In genomic region chr3:163422671-163423070, GRCh38 we compare ENCODE assay signal across 17 cellular contexts.
DNase-seq lines count a peak whose midpoint lies in the region; TF ChIP-seq lines count a peak whose summit lies in the region.
"Had no signal": no experiment of that assay in that cellular context is flagged by ENCODE, and none has a peak within 500 bp of the region (broad histone marks: within the 10 kb centered on the region; RNA-seq: fewer than 3 reads in every experiment).

No MANE protein-coding gene starts in this region.

- H3K4me1 ChIP-seq in neuronal stem cell (ENCODE audit: control insufficient read depth in 2 of 2, insufficient read depth in 1 of 2, low read depth in 1 of 2, low read length in 2 of 2) (no peaks in the 10 kb centered on the region), trophoblast cell (ENCODE audit: control insufficient read depth in 1 of 2, insufficient read depth in 2 of 2, low read length in 2 of 2) (no peaks in the 10 kb centered on the region)

- H2AK5ac ChIP-seq in neuronal stem cell (ENCODE audit: low read depth, low read length) (no peak overlapping the region), trophoblast cell (ENCODE audit: low read length) (no peak overlapping the region)

- H2AFZ ChIP-seq in neuronal stem cell (ENCODE audit: low read length) (no peak overlapping the region), trophoblast cell (ENCODE audit: insufficient read depth, low read length, poor library complexity) (no peak overlapping the region)

- WGBS in neuronal stem cell (ENCODE audit: extremely low coverage in 2 of 2, insufficient read length in 2 of 2, insufficient replicate concordance in 1 of 2), 2 donors = no CpG with 5 or more reads among the region's 3 CpGs
- no CpG with 5 or more reads among the region's 3 CpGs for WGBS in trophoblast cell (ENCODE audit: extremely low coverage, insufficient coverage, insufficient read length)

- H4K12ac ChIP-seq in trophoblast cell (ENCODE audit: low read depth, low read length) = no peak overlapping the region

- H2BK5ac ChIP-seq in neuronal stem cell (ENCODE audit: low read length) = no peak overlapping the region
- H2BK5ac ChIP-seq in trophoblast cell (ENCODE audit: low read depth, low read length, poor library complexity) = no peak overlapping the region

- no peaks in the 10 kb centered on the region for H3K79me2 ChIP-seq in trophoblast cell (ENCODE audit: control insufficient read depth, insufficient read depth, low read length, poor library complexity)

- H2BK12ac ChIP-seq in neuronal stem cell (ENCODE audit: low read length) (no peak overlapping the region), trophoblast cell (ENCODE audit: low read length) (no peak overlapping the region)

- H3K4ac ChIP-seq in neuronal stem cell (ENCODE audit: low read length) (no peak overlapping the region), trophoblast cell (ENCODE audit: low read depth, low read length) (no peak overlapping the region)

- DNase-seq in Daoy (ENCODE audit: low read depth) (peak; percentile 4), M059J (ENCODE audit: low read depth) (peak; percentile 10), WERI-Rb-1 (peak; percentile 9), neuronal stem cell (ENCODE audit: low spot score) (no peak), NCI-H526 (lab: John Stamatoyannopoulos, UW) (no peak), trophoblast cell (no peak), KG1 (lab: John Stamatoyannopoulos, UW) (no peak)
- DNase-seq: C1 segment of cervical spinal cord; Calu3; CD4-positive, alpha-beta T cell; DMS 273 treated with DMSO at 0.1 percent for 48 hours; DMS79; GDM1; GOT3; HCEC 1CT; HFFc6; IMR-90 had no signal

- H2BK120ac ChIP-seq in neuronal stem cell (ENCODE audit: low read depth, low read length) = no peak overlapping the region
- no peak overlapping the region for H2BK120ac ChIP-seq in trophoblast cell (ENCODE audit: insufficient read depth, low read length, poor library complexity)

- H4K8ac ChIP-seq in neuronal stem cell (ENCODE audit: low read depth, low read length) = no peak overlapping the region
- no peak overlapping the region for H4K8ac ChIP-seq in trophoblast cell (ENCODE audit: low read depth, low read length)

- no peak overlapping the region for H3K14ac ChIP-seq in neuronal stem cell (ENCODE audit: low read length)
- no peak overlapping the region for H3K14ac ChIP-seq in trophoblast cell (ENCODE audit: low read length)

- H2BK15ac ChIP-seq in neuronal stem cell (ENCODE audit: low read length) = no peak overlapping the region

- H3K79me1 ChIP-seq in neuronal stem cell (ENCODE audit: low read depth, low read length) = no peaks in the 10 kb centered on the region
- no peaks in the 10 kb centered on the region for H3K79me1 ChIP-seq in trophoblast cell (ENCODE audit: low read length)

- H3K23ac ChIP-seq in neuronal stem cell (ENCODE audit: low read depth, low read length, poor library complexity) = no peak overlapping the region
- no peak overlapping the region for H3K23ac ChIP-seq in trophoblast cell (ENCODE audit: low read length)

- H3K36me3 ChIP-seq in WERI-Rb-1 (no peaks in the 10 kb centered on the region), neuronal stem cell (replicated peaks in 1 of 2; ENCODE audit: control insufficient read depth in 2 of 2, insufficient read depth in 2 of 2, low read length in 2 of 2) (no peaks in the 10 kb centered on the region), trophoblast cell (ENCODE audit: control insufficient read depth in 1 of 2, insufficient read depth in 2 of 2, low read length in 2 of 2) (no peaks in the 10 kb centered on the region)

- no peaks in the 10 kb centered on the region for H3K27me3 ChIP-seq in WERI-Rb-1 (ENCODE audit: insufficient read depth, low read depth, severe bottlenecking)
- H3K27me3 ChIP-seq in neuronal stem cell (ENCODE audit: control insufficient read depth in 3 of 3, insufficient read depth in 3 of 3, low read depth in 1 of 3, low read length in 3 of 3) = no peaks in the 10 kb centered on the region
- H3K27me3 ChIP-seq in trophoblast cell (ENCODE audit: insufficient read depth, low read length) = no peaks in the 10 kb centered on the region

- H3K4me3 ChIP-seq in WERI-Rb-1 (ENCODE audit: low read depth, low read length) = no peak overlapping the region
- no peak overlapping the region for H3K4me3 ChIP-seq in neuronal stem cell (ENCODE audit: low read length in 2 of 2)
- no peak overlapping the region for H3K4me3 ChIP-seq in trophoblast cell (ENCODE audit: low read depth, low read length)

- no peak overlapping the region for H3K27ac ChIP-seq in WERI-Rb-1
- H3K27ac ChIP-seq in neuronal stem cell (replicated peaks; ENCODE audit: low read length) = no peak overlapping the region
- H3K27ac ChIP-seq in trophoblast cell (ENCODE audit: low read depth, low read length) = no peak overlapping the region

- H3K18ac ChIP-seq in neuronal stem cell (ENCODE audit: low read length) (peak overlapping the region; percentile 15), trophoblast cell (ENCODE audit: low read length) (no peak overlapping the region)

- no peak overlapping the region for H3K9ac ChIP-seq in neuronal stem cell (ENCODE audit: low read depth, low read length, poor library complexity)
- H3K9ac ChIP-seq in trophoblast cell (ENCODE audit: low read length) = no peak overlapping the region

- H3K4me2 ChIP-seq in neuronal stem cell (ENCODE audit: insufficient read depth, low read length, poor library complexity, severe bottlenecking) (no peak overlapping the region), trophoblast cell (ENCODE audit: low read length) (no peak overlapping the region)

- no peak for TF ChIP-seq CTCF in WERI-Rb-1 (IDR thresholded peaks at IDR 0.05; ENCODE audit: low read depth, low read length)

- H4K91ac ChIP-seq in neuronal stem cell (ENCODE audit: low read depth, low read length, poor library complexity) (no peak overlapping the region), trophoblast cell (ENCODE audit: low read depth, low read length) (no peak overlapping the region)

- no peaks in the 10 kb centered on the region for H3K9me3 ChIP-seq in WERI-Rb-1 (ENCODE audit: severe bottlenecking)
- H3K9me3 ChIP-seq in neuronal stem cell (replicated peaks in 1 of 2; ENCODE audit: control insufficient read depth in 2 of 2, insufficient read depth in 1 of 2, low read depth in 1 of 2, low read length in 2 of 2) = no peaks in the 10 kb centered on the region
- no peaks in the 10 kb centered on the region for H3K9me3 ChIP-seq in trophoblast cell (ENCODE audit: insufficient read depth, low read depth, low read length)

Comparison
In these comparisons a context has a peak if more than half of its experiments do, and no peak if none do; other contexts are left out.
1. DNase-seq: peak in Daoy (single experiment), M059J (single experiment) and WERI-Rb-1 (single experiment); none in neuronal stem cell (single experiment), NCI-H526 (0 of 2), trophoblast cell (0 of 2) and KG1 (single experiment).